Comparison of ENCODE assay signal across 11 cellular contexts in the genomic region with DNA sequence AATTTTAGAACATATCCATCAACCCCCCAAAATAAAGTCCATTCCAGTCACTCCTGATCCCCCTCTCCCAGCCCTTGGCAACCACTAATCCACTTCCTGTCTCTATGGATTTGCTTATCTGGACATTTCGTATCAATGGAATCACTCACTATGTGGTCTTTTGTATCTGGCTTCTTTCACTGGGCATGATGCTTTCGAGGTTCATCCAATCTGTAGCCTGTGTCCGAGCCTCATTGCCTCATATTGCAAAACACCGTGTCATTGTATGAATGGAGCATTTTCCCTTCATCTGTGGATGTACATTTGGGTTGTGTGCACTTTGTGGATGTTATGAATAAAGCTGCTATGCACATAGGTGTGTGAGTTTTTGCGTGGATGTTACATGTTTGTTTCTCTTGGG. TPM values are rescaled to one million over a fixed set of nuclear protein-coding genes. Genes with fewer than 3 reads are reported as not detected.
A peak's percentile ranks its signal among the peaks of the same experiment; 100 is the strongest.
DNase-seq lines count a peak whose midpoint lies in the region; ATAC-seq, FAIRE-seq and TF ChIP-seq lines count a peak whose summit lies in the region.
"Had no signal": no experiment of that assay in that cellular context is flagged by ENCODE, and none has a peak within 500 bp of the region (broad histone marks: within the 10 kb centered on the region; RNA-seq: fewer than 3 reads in every experiment).

No MANE protein-coding gene starts in this region.

- H2AFZ ChIP-seq in OCI-LY1 (ENCODE audit: low read length): no peak overlapping the region
- H2AFZ ChIP-seq in smooth muscle cell (ENCODE audit: low read depth): no peak overlapping the region

- no peak for DNase-seq in activated CD8-positive, alpha-beta memory T cell treated with anti-CD3 and anti-CD28 coated beads, Interleukin-2, amount 10 ng/mL, durations not matched to agents 7 days and 5 days
- no peak for DNase-seq in activated CD8-positive, alpha-beta memory T cell treated with anti-CD3 and anti-CD28 coated beads, Interleukin-2, amount 50 U/mL, for 48 hours
- DNase-seq in smooth muscle cell (lab: John Stamatoyannopoulos, UW; ENCODE audit: unreplicated experiment) (no peak), NCI-H1417 treated with DMSO at 0.1 percent for 48 hours (lab: John Stamatoyannopoulos, UW) (no peak), D721Med (ENCODE audit: insufficient read length, low spot score) (no peak)
- no peak for DNase-seq in stimulated activated naive CD4-positive, alpha-beta T cell treated with Interleukin-2 at 50 U/mL for 16 hours (lab: John Stamatoyannopoulos, UW)
- DNase-seq: left ventricle myocardium superior, NCI-H526 treated with DMSO at 0.1 percent for 48 hours had no signal

- H3K4me3 Mint-ChIP-seq in activated CD8-positive, alpha-beta memory T cell treated with anti-CD3 and anti-CD28 coated beads, Interleukin-2, amount 10 ng/mL, durations not matched to agents 7 days and 5 days: peak overlapping the region; percentile 92
- no peak overlapping the region for H3K4me3 Mint-ChIP-seq in dendritic cell treated with granulocyte-macrophage colony-stimulating factor and Interleukin-4, amounts not matched to agents 40 ng/mL and 50 ng/mL, for 4 days

- FAIRE-seq in D721Med (lab: Jason Lieb, UNC): no peak

- H3F3A ChIP-seq in OCI-LY1 (ENCODE audit: insufficient read depth, low read length) (no peaks in the 10 kb centered on the region), smooth muscle cell (ENCODE audit: low read depth) (peaks cover 4% of the 10 kb centered on the region)

- intact Hi-C loops in dendritic cell treated with granulocyte-macrophage colony-stimulating factor and Interleukin-4, amounts not matched to agents 40 ng/mL and 50 ng/mL, for 4 days (cut with micrococcal nuclease): no loop called here

- WGBS in smooth muscle cell (ENCODE audit: low lambda C conversion rate): 44% methylated on average over 5 of the region's 5 CpGs

- peaks cover 16% of the 10 kb centered on the region for H3K79me2 ChIP-seq in OCI-LY1 (ENCODE audit: insufficient read depth, low read length)
- H3K79me2 ChIP-seq in smooth muscle cell (ENCODE audit: low read depth): peaks cover 37% of the 10 kb centered on the region

- no peaks in the 10 kb centered on the region for H4K20me1 ChIP-seq in OCI-LY1 (ENCODE audit: insufficient read depth, low read length)
- peaks cover 25% of the 10 kb centered on the region for H4K20me1 ChIP-seq in smooth muscle cell (ENCODE audit: low read depth)

- peak overlapping the region; percentile 82 for H3K27ac ChIP-seq in OCI-LY1 (ENCODE audit: low read depth, low read length, poor library complexity, severe bottlenecking)
- H3K27ac ChIP-seq in smooth muscle cell (ENCODE audit: low read depth): peak overlapping the region; percentile 80

- H3K9me2 ChIP-seq in OCI-LY1 (ENCODE audit: low read depth, low read length): no peaks in the 10 kb centered on the region

- H3K4me3 ChIP-seq in OCI-LY1 (ENCODE audit: low read depth, low read length, poor library complexity, severe bottlenecking) (peak overlapping the region; percentile 66), smooth muscle cell (no peak overlapping the region)

- H3K36me3 ChIP-seq in OCI-LY1 (ENCODE audit: insufficient read depth, low read length): peaks cover 7% of the 10 kb centered on the region; the same call in 1 of the 2 replicates
- no peaks in the 10 kb centered on the region for H3K36me3 ChIP-seq in smooth muscle cell (ENCODE audit: low read depth)

- H3K9ac ChIP-seq in OCI-LY1 (ENCODE audit: low read length) (peak overlapping the region; percentile 71; the same call in 1 of the 2 replicates), smooth muscle cell (ENCODE audit: low read depth) (no peak overlapping the region)

- H3K4me1 Mint-ChIP-seq in activated CD8-positive, alpha-beta memory T cell treated with anti-CD3 and anti-CD28 coated beads, Interleukin-2, amount 10 ng/mL, durations not matched to agents 7 days and 5 days: peaks cover 47% of the 10 kb centered on the region
- peaks cover 51% of the 10 kb centered on the region for H3K4me1 Mint-ChIP-seq in dendritic cell treated with granulocyte-macrophage colony-stimulating factor and Interleukin-4, amounts not matched to agents 40 ng/mL and 50 ng/mL, for 4 days (ENCODE audit: low read depth)

- peak overlapping the region; percentile 91 for H3K27ac Mint-ChIP-seq in activated CD8-positive, alpha-beta memory T cell treated with anti-CD3 and anti-CD28 coated beads, Interleukin-2, amount 10 ng/mL, durations not matched to agents 7 days and 5 days
- peak overlapping the region; percentile 95 for H3K27ac Mint-ChIP-seq in dendritic cell treated with granulocyte-macrophage colony-stimulating factor and Interleukin-4, amounts not matched to agents 40 ng/mL and 50 ng/mL, for 4 days

- H3K27me3 ChIP-seq in OCI-LY1 (ENCODE audit: insufficient read depth, low read length) (no peaks in the 10 kb centered on the region), smooth muscle cell (ENCODE audit: low read depth) (no peaks in the 10 kb centered on the region)

- CTCF ChIA-PET in activated CD8-positive, alpha-beta memory T cell treated with anti-CD3 and anti-CD28 coated beads, Interleukin-2, amount 10 ng/mL, durations not matched to agents 7 days and 5 days (lab: Charles Lee): interaction anchor here (1.0 to 1.4 kb wide), 2 partner anchors 20 to 162 kb away, joined by 3 read pairs; no protein-coding TSS in a partner anchor

- ATAC-seq in activated CD8-positive, alpha-beta memory T cell treated with anti-CD3 and anti-CD28 coated beads, Interleukin-2, amount 10 ng/mL, durations not matched to agents 7 days and 5 days: no peak
- ATAC-seq: left ventricle myocardium superior had no signal

- H3K4me1 ChIP-seq in OCI-LY1 (ENCODE audit: insufficient read depth, low read length, severe bottlenecking): peaks cover 24% of the 10 kb centered on the region
- H3K4me1 ChIP-seq in smooth muscle cell (ENCODE audit: low read depth): peaks cover 2% of the 10 kb centered on the region

- H3K9me3 ChIP-seq in OCI-LY1 (ENCODE audit: low read length) (no peaks in the 10 kb centered on the region), smooth muscle cell (replicated peaks; ENCODE audit: low read depth) (no peaks in the 10 kb centered on the region)

- H3K36me3 Mint-ChIP-seq in activated CD8-positive, alpha-beta memory T cell treated with anti-CD3 and anti-CD28 coated beads, Interleukin-2, amount 10 ng/mL, durations not matched to agents 7 days and 5 days: peaks cover 16% of the 10 kb centered on the region
- peaks cover 39% of the 10 kb centered on the region for H3K36me3 Mint-ChIP-seq in dendritic cell treated with granulocyte-macrophage colony-stimulating factor and Interleukin-4, amounts not matched to agents 40 ng/mL and 50 ng/mL, for 4 days (ENCODE audit: low read depth)

- TF ChIP-seq CTCF in OCI-LY1 (IDR thresholded peaks at IDR 0.05; ENCODE audit: low read length) (no peak), smooth muscle cell (IDR thresholded peaks at IDR 0.05; ENCODE audit: borderline replicate concordance, insufficient read depth, poor library complexity, severe bottlenecking) (no peak), D721Med (IDR thresholded peaks at IDR 0.05; ENCODE audit: insufficient read depth, missing control alignments) (no peak)

- H3K4me2 ChIP-seq in OCI-LY1 (ENCODE audit: low read length): peak overlapping the region; percentile 78
- H3K4me2 ChIP-seq in smooth muscle cell: no peak overlapping the region

- no peaks in the 10 kb centered on the region for H3K9me3 Mint-ChIP-seq in activated CD8-positive, alpha-beta memory T cell treated with anti-CD3 and anti-CD28 coated beads, Interleukin-2, amount 10 ng/mL, durations not matched to agents 7 days and 5 days (ENCODE audit: low read depth)
- H3K9me3 Mint-ChIP-seq in dendritic cell treated with granulocyte-macrophage colony-stimulating factor and Interleukin-4, amounts not matched to agents 40 ng/mL and 50 ng/mL, for 4 days: no peaks in the 10 kb centered on the region

- H3K27me3 Mint-ChIP-seq in activated CD8-positive, alpha-beta memory T cell treated with anti-CD3 and anti-CD28 coated beads, Interleukin-2, amount 10 ng/mL, durations not matched to agents 7 days and 5 days: peaks cover 4% of the 10 kb centered on the region
- no peaks in the 10 kb centered on the region for H3K27me3 Mint-ChIP-seq in dendritic cell treated with granulocyte-macrophage colony-stimulating factor and Interleukin-4, amounts not matched to agents 40 ng/mL and 50 ng/mL, for 4 days

RNA-seq across cellular contexts. Expression of gene FZR1, which starts 1.4 kb away (rescaled TPM):
- 10 to 100 TPM; 61.4 to 79.1 TPM for total RNA-seq in activated CD8-positive, alpha-beta memory T cell treated with anti-CD3 and anti-CD28 coated beads, Interleukin-2, amount 10 ng/mL, durations not matched to agents 7 days and 5 days
- total RNA-seq in smooth muscle cell: 16.3 and 33.9 TPM in 2 replicates
- polyA plus RNA-seq in smooth muscle cell: 49.7 and 64.8 TPM in 2 replicates

RNA-seq across cellular contexts. Expression of gene DOHH, which starts 4.2 kb away (rescaled TPM):
- total RNA-seq in activated CD8-positive, alpha-beta memory T cell treated with anti-CD3 and anti-CD28 coated beads, Interleukin-2, amount 10 ng/mL, durations not matched to agents 7 days and 5 days: 10 to 100 TPM; 13.3 to 17.0 TPM
- 8.1 and 8.7 TPM in 2 replicates for total RNA-seq in smooth muscle cell
- 27.0 and 27.2 TPM in 2 replicates for polyA plus RNA-seq in smooth muscle cell

RNA-seq across cellular contexts. Expression of gene SMIM44, which starts 21.5 kb away (rescaled TPM):
- total RNA-seq in activated CD8-positive, alpha-beta memory T cell treated with anti-CD3 and anti-CD28 coated beads, Interleukin-2, amount 10 ng/mL, durations not matched to agents 7 days and 5 days: not detected
- total RNA-seq in smooth muscle cell: not detected in 2 replicates
- polyA plus RNA-seq in smooth muscle cell: not detected in 2 replicates
- total RNA-seq: esophagus mucosa, left ventricle myocardium superior had no signal

RNA-seq across cellular contexts. Expression of gene SMIM24, which starts 24.4 kb away (rescaled TPM):
- 1 to 10 TPM; 1.1 to 2.3 TPM for total RNA-seq in activated CD8-positive, alpha-beta memory T cell treated with anti-CD3 and anti-CD28 coated beads, Interleukin-2, amount 10 ng/mL, durations not matched to agents 7 days and 5 days
- 1.1 TPM in 1 of 2 replicates, not detected in the other for total RNA-seq in smooth muscle cell
- not detected in 2 replicates for polyA plus RNA-seq in smooth muscle cell
- total RNA-seq: esophagus mucosa, left ventricle myocardium superior had no signal

RNA-seq across cellular contexts. Expression of gene TEKTIP1, which starts 34.3 kb away (rescaled TPM):
- 1 to 10 TPM; 5.7 to 7.2 TPM for total RNA-seq in activated CD8-positive, alpha-beta memory T cell treated with anti-CD3 and anti-CD28 coated beads, Interleukin-2, amount 10 ng/mL, durations not matched to agents 7 days and 5 days
- not detected in 2 replicates for total RNA-seq in smooth muscle cell
- 0.62 and 1.8 TPM in 2 replicates for polyA plus RNA-seq in smooth muscle cell
